In the genomic region with DNA sequence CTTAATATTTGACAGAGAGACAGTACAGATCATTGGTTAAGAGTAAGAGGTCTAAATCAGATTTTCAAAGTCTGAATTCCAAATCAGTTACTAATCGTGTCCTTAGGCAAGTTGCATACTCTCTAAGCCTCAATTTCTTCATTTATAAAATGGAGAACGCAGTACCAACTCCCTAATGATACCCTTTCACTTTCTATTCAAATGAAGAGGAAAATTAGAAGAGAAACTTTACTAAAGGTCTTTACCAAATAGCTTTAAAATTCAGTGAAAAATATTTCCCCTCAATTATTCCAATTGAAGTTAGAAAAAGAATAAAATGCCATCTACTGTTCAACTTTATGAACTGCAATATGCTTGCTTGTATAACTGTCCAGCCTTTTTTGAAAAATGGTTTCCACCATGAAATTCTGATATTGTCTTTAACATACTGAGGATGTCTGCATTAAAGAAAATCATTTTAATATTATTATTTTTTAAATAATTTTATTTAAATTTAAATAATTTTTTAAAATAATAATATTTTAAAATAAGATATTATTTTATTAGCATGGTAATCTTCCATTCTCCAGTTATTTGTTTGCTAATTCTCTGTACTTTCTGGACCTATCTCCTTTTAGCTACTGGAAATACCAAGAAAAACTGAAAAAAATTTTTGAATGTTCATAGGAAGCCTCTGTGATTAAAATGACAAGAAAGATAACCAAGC, we compare ENCODE assay signal across 9 cellular contexts. TPM values are rescaled to one million over a fixed set of nuclear protein-coding genes. Genes with fewer than 3 reads are reported as not detected.
A peak's percentile ranks its signal among the peaks of the same experiment; 100 is the strongest.
DNase-seq lines count a peak whose midpoint lies in the region; ATAC-seq and TF ChIP-seq lines count a peak whose summit lies in the region.
"Had no signal": no experiment of that assay in that cellular context is flagged by ENCODE, and none has a peak within 500 bp of the region (broad histone marks: within the 10 kb centered on the region; RNA-seq: fewer than 3 reads in every experiment).

No MANE protein-coding gene starts in this region.

- peak; percentile 40; the same call in 1 of the 2 replicates for ATAC-seq in HCT116
- ATAC-seq in HG02678 (IDR thresholded peaks at IDR 0.05; ENCODE audit: unreplicated experiment): no peak
- no peak for ATAC-seq in HG03039 (IDR thresholded peaks at IDR 0.05; ENCODE audit: unreplicated experiment)

- H3K27me3 ChIP-seq in BJ (ENCODE audit: control insufficient read depth, insufficient read depth, low read length) (no peaks in the 10 kb centered on the region), HCT116 (ENCODE audit: insufficient read depth, low read length) (no peaks in the 10 kb centered on the region), Peyer's patch (no peaks in the 10 kb centered on the region), osteoblast (ENCODE audit: insufficient read depth, low read length) (no peaks in the 10 kb centered on the region)

- no peaks in the 10 kb centered on the region for H3K36me3 Mint-ChIP-seq in endothelial cell (ENCODE audit: low read depth, unreplicated experiment)

- H3K4me1 Mint-ChIP-seq in endothelial cell (ENCODE audit: unreplicated experiment): no peaks in the 10 kb centered on the region

- H2AFZ ChIP-seq in HCT116 (ENCODE audit: low read depth, low read length, poor library complexity, severe bottlenecking) (no peak overlapping the region), osteoblast (ENCODE audit: low read length) (peak overlapping the region; percentile 74)

- H3K4me2 ChIP-seq in HCT116 (ENCODE audit: low read length): no peak overlapping the region
- peak overlapping the region; percentile 70 for H3K4me2 ChIP-seq in osteoblast (ENCODE audit: insufficient read depth, low read length)

- TF ChIP-seq RAD21 in HCT116 (IDR thresholded peaks at IDR 0.05; ENCODE audit: low read depth): peak; percentile 62

- no peak overlapping the region for H3K27ac ChIP-seq in HCT116 (ENCODE audit: low read depth, low read length)
- no peak overlapping the region for H3K27ac ChIP-seq in Peyer's patch
- peak overlapping the region; percentile 43 for H3K27ac ChIP-seq in osteoblast (ENCODE audit: low read depth, low read length)
- H3K27ac ChIP-seq: HL-60 had no signal

- intact Hi-C loops in HCT116 (cut with micrococcal nuclease): loop anchor here (5.0 to 10.0 kb wide), 2 partner anchors 306 to 404 kb away; no protein-coding TSS in a partner anchor

- RAD21 ChIA-PET in HCT116 (lab: Charles Lee; ENCODE audit: low non-redundant PET in 1 of 2, low total read pairs in 2 of 2, uncharacterized antibody in 2 of 2, unreplicated experiment in 2 of 2): no interaction called here

- no peaks in the 10 kb centered on the region for H3K9me2 ChIP-seq in HCT116 (ENCODE audit: insufficient read depth)

- H3K27ac Mint-ChIP-seq in endothelial cell (ENCODE audit: unreplicated experiment): no peak overlapping the region

- 0 out of 2 replicates have a peak overlapping the region, but pooled peaks have one; percentile 14 for H3K4me3 ChIP-seq in BJ (ENCODE audit: low read depth, low read length)
- no peak overlapping the region for H3K4me3 ChIP-seq in HCT116 (replicated peaks in 1 of 2; ENCODE audit: low read depth in 1 of 2, low read length in 2 of 2)
- H3K4me3 ChIP-seq in Peyer's patch: no peak overlapping the region
- H3K4me3 ChIP-seq in osteoblast (ENCODE audit: insufficient read depth, low read length): peak overlapping the region; percentile 63

- peak; percentile 55 for TF ChIP-seq CTCF in BJ (IDR thresholded peaks at IDR 0.05; ENCODE audit: insufficient read depth, low read depth, low read length)
- peak; percentile 36 to 64 (median 46); a peak in 5 of 6 replicates for TF ChIP-seq CTCF in HCT116 (IDR thresholded peaks at IDR 0.05 in 2 of 3, conservative IDR thresholded peaks at IDR 0.05 in 1 of 3; ENCODE audit: borderline replicate concordance in 1 of 3, insufficient read depth in 1 of 3, low read depth in 2 of 3, low read length in 2 of 3)
- peak; percentile 51 to 78 (median 74) for TF ChIP-seq CTCF in Peyer's patch (IDR thresholded peaks at IDR 0.05)
- TF ChIP-seq CTCF in endothelial cell (IDR thresholded peaks at IDR 0.05; ENCODE audit: unreplicated experiment): peak; percentile 86
- peak; percentile 60 for TF ChIP-seq CTCF in osteoblast (IDR thresholded peaks at IDR 0.05; ENCODE audit: extremely low read depth, low read depth, low read length)

- H3K4me1 ChIP-seq in HCT116 (ENCODE audit: control insufficient read depth in 1 of 2, insufficient read depth in 2 of 2, low read length in 2 of 2) (no peaks in the 10 kb centered on the region; a peak in 1 of 4 replicates), Peyer's patch (no peaks in the 10 kb centered on the region), osteoblast (ENCODE audit: insufficient read depth, low read length) (peaks cover 4% of the 10 kb centered on the region)

- TF ChIP-seq POLR2A in HCT116 (IDR thresholded peaks at IDR 0.05; ENCODE audit: borderline replicate concordance, extremely low read depth, insufficient read depth, insufficient read length): no peak
- no peak for TF ChIP-seq POLR2A in Peyer's patch (IDR thresholded peaks at IDR 0.05)

- no peak overlapping the region for H3K9ac ChIP-seq in HCT116 (ENCODE audit: low read length)

- H3K9me3 ChIP-seq in HCT116 (ENCODE audit: control insufficient read depth in 1 of 2, insufficient read depth in 1 of 2, low read depth in 1 of 2, low read length in 2 of 2): no peaks in the 10 kb centered on the region
- H3K9me3 ChIP-seq in Peyer's patch: no peaks in the 10 kb centered on the region
- no peaks in the 10 kb centered on the region for H3K9me3 ChIP-seq in osteoblast (ENCODE audit: low read depth, low read length)

- H3K79me2 ChIP-seq in HCT116 (ENCODE audit: insufficient read depth, low read length): no peaks in the 10 kb centered on the region
- H3K79me2 ChIP-seq in osteoblast (ENCODE audit: insufficient read depth, low read length): no peaks in the 10 kb centered on the region

- DNase-seq in BJ (ENCODE audit: low read depth): no peak
- peak; percentile 15 for DNase-seq in HCT116 (ENCODE audit: low read depth, low spot score)
- no peak for DNase-seq in Peyer's patch
- no peak for DNase-seq in endothelial cell (ENCODE audit: low spot score)
- no peak for DNase-seq in osteoblast (ENCODE audit: insufficient read length, low spot score, missing footprints)
- DNase-seq in activated CD4-positive, alpha-beta T cell treated with anti-CD3 and anti-CD28 coated beads, Interleukin-2, amount 50 U/mL, for 48 hours: no peak

- no peaks in the 10 kb centered on the region for H3K27me3 Mint-ChIP-seq in endothelial cell (ENCODE audit: unreplicated experiment)

- BruUV-seq in HCT116 (replicated peaks; lab: Mats Ljungman, UMichigan): no TSS peak

- H3K9me3 Mint-ChIP-seq in endothelial cell (ENCODE audit: unreplicated experiment): no peaks in the 10 kb centered on the region

- POLR2A ChIA-PET in BJ (lab: Charles Lee) (no interaction called here), HCT116 (lab: Charles Lee) (no interaction called here)

- H3K36me3 ChIP-seq in BJ (ENCODE audit: control insufficient read depth, insufficient read depth, low read length): no peaks in the 10 kb centered on the region
- H3K36me3 ChIP-seq in HCT116 (ENCODE audit: control insufficient read depth in 1 of 2, insufficient read depth in 2 of 2, low read length in 2 of 2): peaks cover 0 to 11% of the 10 kb centered on the region in 2 experiments; a peak in 1 of 4 replicates
- peaks cover 0 to 6% (median 0%) of the 10 kb centered on the region in 3 donors for H3K36me3 ChIP-seq in Peyer's patch
- H3K36me3 ChIP-seq in osteoblast (ENCODE audit: insufficient read depth, low read length): peaks cover 4% of the 10 kb centered on the region

- H3K4me3 Mint-ChIP-seq in endothelial cell (ENCODE audit: unreplicated experiment): no peak overlapping the region

- H4K20me1 ChIP-seq in HCT116 (ENCODE audit: insufficient read depth) (no peaks in the 10 kb centered on the region), osteoblast (ENCODE audit: insufficient read depth, low read length) (no peaks in the 10 kb centered on the region)

- CTCF ChIA-PET in BJ (lab: Yijun Ruan, JAX) (interaction anchor here (0.7 to 1.3 kb wide), 3 partner anchors 29 to 1009 kb away, joined by 3 to 4 read pairs (median 3); no protein-coding TSS in a partner anchor), HCT116 (lab: Charles Lee) (interaction anchor here (0.6 to 1.9 kb wide), 14 partner anchors 9 to 902 kb away, joined by 3 to 5 read pairs (median 3); a partner anchor contains a TSS)

TF ChIP-seq in HCT116, 20 proteins besides CTCF, POLR2A, EP300 and RAD21 (continues in another document):
- TF ChIP-seq ZNF274 (IDR thresholded peaks at IDR 0.05; ENCODE audit: low read depth, low read length) (no peak), EGR1 (IDR thresholded peaks at IDR 0.05; ENCODE audit: low read depth) (no peak), SP1 (IDR thresholded peaks at IDR 0.05; ENCODE audit: low read depth) (no peak), CEBPB (IDR thresholded peaks at IDR 0.05; ENCODE audit: low read depth) (no peak), ZFX (IDR thresholded peaks at IDR 0.05) (no peak), POLR2AphosphoS5 (IDR thresholded peaks at IDR 0.05; ENCODE audit: low read depth, low read length) (no peak), YY1 (IDR thresholded peaks at IDR 0.05; ENCODE audit: extremely low read depth, insufficient replicate concordance, low read depth, low read length) (no peak)
- TF ChIP-seq, protein P1, sequence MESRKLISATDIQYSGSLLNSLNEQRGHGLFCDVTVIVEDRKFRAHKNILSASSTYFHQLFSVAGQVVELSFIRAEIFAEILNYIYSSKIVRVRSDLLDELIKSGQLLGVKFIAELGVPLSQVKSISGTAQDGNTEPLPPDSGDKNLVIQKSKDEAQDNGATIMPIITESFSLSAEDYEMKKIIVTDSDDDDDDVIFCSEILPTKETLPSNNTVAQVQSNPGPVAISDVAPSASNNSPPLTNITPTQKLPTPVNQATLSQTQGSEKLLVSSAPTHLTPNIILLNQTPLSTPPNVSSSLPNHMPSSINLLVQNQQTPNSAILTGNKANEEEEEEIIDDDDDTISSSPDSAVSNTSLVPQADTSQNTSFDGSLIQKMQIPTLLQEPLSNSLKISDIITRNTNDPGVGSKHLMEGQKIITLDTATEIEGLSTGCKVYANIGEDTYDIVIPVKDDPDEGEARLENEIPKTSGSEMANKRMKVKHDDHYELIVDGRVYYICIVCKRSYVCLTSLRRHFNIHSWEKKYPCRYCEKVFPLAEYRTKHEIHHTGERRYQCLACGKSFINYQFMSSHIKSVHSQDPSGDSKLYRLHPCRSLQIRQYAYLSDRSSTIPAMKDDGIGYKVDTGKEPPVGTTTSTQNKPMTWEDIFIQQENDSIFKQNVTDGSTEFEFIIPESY (IDR thresholded peaks at IDR 0.05; ENCODE audit: extremely low read depth, insufficient replicate concordance, low read length): no peak
- TF ChIP-seq, protein P2, sequence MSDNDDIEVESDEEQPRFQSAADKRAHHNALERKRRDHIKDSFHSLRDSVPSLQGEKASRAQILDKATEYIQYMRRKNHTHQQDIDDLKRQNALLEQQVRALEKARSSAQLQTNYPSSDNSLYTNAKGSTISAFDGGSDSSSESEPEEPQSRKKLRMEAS (IDR thresholded peaks at IDR 0.05): no peak

RNA-seq across cellular contexts. Expression of a gene that starts 36.0 kb away (rescaled TPM):
- 8.4 and 11.3 TPM in 2 replicates for polyA plus RNA-seq in BJ (2011; rRNA removed)
- 8.3 TPM in 2 replicates for polyA minus RNA-seq in BJ (2011; rRNA and poly(A)+ RNA removed)
- 14.8 TPM for total RNA-seq in HCT116 (2021; ENCODE audit: unreplicated experiment)
- polyA plus RNA-seq in HCT116 (2012): 12.0 and 13.5 TPM in 2 replicates
- total RNA-seq in Peyer's patch: 10 to 100 TPM in 2 of 4 donors, 1 to 10 TPM in 2; 5.1 to 68.5 (median 9.3) TPM
- total RNA-seq in endothelial cell (ENCODE audit: unreplicated experiment): 9.5 TPM
- 10.9 and 12.7 TPM in 2 replicates for total RNA-seq in osteoblast

Comparison
In these comparisons a context has a peak if more than half of its experiments do, and no peak if none do; other contexts are left out.
1. H3K4me3 ChIP-seq: peak in BJ (single experiment) and osteoblast (single experiment); none in HCT116 (0 of 2) and Peyer's patch (0 of 4).
2. Peak in every context shown above with its lines, with median percentiles within 50 percentile points of each other: CTCF ChIP-seq.